ENCODE assay signal across 17 cellular contexts in the genomic region with DNA sequence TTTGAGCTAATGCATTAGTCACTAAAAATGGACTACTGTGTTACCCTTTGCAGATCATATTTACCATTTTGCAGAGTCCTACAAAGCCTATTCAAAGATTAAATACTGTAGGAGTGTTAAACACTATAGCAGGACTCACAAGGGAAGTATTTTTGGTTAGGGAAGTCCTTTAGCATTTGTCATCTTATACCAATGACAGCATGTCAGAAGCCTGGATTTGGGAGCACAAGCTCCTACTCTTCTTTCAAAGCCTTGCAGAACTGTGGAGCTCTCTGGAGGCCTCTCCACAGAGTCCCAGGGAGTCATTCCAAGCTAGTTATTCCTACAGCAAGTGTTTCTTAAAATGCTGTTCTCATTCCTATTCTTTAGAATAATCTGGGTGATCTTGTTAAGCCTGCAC.
"Had no signal": no experiment of that assay in that cellular context is flagged by ENCODE, and none has a peak within 500 bp of the region (broad histone marks: within the 10 kb centered on the region; RNA-seq: fewer than 3 reads in every experiment).

No MANE protein-coding gene starts in this region.

- H3K27ac Mint-ChIP-seq: endodermal cell; naive thymus-derived CD8-positive, alpha-beta T cell; neural progenitor cell had no signal

- DNase-seq: colonic mucosa; effector CD4-positive, alpha-beta T cell; endodermal cell; heart left ventricle; hippocampal formation; mesendoderm; naive thymus-derived CD8-positive, alpha-beta T cell; nucleus accumbens; ovary; sigmoid colon; small intestine; stimulated activated CD4-positive, alpha-beta T cell treated with anti-CD3 and anti-CD28 coated beads, Interleukin-2, amount 100 ng/mL, for 48 hours; stimulated activated naive CD4-positive, alpha-beta T cell treated with Interleukin-2 at 50 U/mL for 16 hours; tibial artery had no signal

- H3K27me3 ChIP-seq: colonic mucosa, heart left ventricle, neural progenitor cell, ovary, right atrium auricular region, sigmoid colon, suprapubic skin, tibial artery had no signal

- ATAC-seq: heart left ventricle; naive thymus-derived CD8-positive, alpha-beta T cell had no signal

- H3K27ac ChIP-seq: colonic mucosa, heart left ventricle, neural progenitor cell, ovary, right atrium auricular region, sigmoid colon, suprapubic skin, tibial artery had no signal

- H2AFZ ChIP-seq: neural progenitor cell had no signal

- H3K4me1 Mint-ChIP-seq: endodermal cell; naive thymus-derived CD8-positive, alpha-beta T cell had no signal

- H3K36me3 ChIP-seq: colonic mucosa, heart left ventricle, neural progenitor cell, ovary, right atrium auricular region, sigmoid colon, suprapubic skin, tibial artery had no signal

- H3K9me3 ChIP-seq: colonic mucosa, heart left ventricle, ovary, right atrium auricular region, sigmoid colon, suprapubic skin, tibial artery had no signal

- H3K9ac ChIP-seq: neural progenitor cell had no signal

- H3K4me1 ChIP-seq: colonic mucosa, neural progenitor cell, right atrium auricular region, sigmoid colon, suprapubic skin had no signal

- H3K4me2 ChIP-seq: neural progenitor cell had no signal

- H3K4me3 Mint-ChIP-seq: endodermal cell; naive thymus-derived CD8-positive, alpha-beta T cell; neural progenitor cell had no signal

- H3K4me3 ChIP-seq: colonic mucosa, heart left ventricle, neural progenitor cell, ovary, right atrium auricular region, sigmoid colon, suprapubic skin, tibial artery had no signal

- H3K27me3 Mint-ChIP-seq: naive thymus-derived CD8-positive, alpha-beta T cell had no signal
